10 cellular contexts compared by ENCODE assay signal in the genomic region with DNA sequence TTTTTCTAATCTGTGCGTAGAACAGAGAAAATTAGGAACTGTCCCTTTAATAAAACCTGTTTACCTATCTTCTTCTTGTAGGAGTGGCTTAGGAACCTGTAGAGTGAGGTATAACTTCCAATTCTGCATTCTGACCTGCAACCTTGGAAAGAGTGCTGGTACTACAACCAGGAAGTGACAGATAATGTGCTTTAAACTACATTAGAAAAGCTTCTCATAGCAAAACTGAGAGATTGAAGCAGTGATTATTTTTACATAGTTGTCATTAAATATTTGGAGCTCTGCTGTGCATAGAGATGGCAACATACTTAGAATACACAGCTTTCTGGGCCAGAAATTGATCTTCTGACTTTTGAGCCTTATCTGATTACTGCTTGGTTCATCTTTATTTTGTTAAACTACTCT. TPM values are rescaled to one million over a fixed set of nuclear protein-coding genes. Genes with fewer than 3 reads are reported as not detected.
A peak's percentile ranks its signal among the peaks of the same experiment; 100 is the strongest.
DNase-seq lines count a peak whose midpoint lies in the region; TF ChIP-seq lines count a peak whose summit lies in the region.
"Had no signal": no experiment of that assay in that cellular context is flagged by ENCODE, and none has a peak within 500 bp of the region (broad histone marks: within the 10 kb centered on the region; RNA-seq: fewer than 3 reads in every experiment).

No MANE protein-coding gene starts in this region.

- no peak overlapping the region for H2BK120ac ChIP-seq in mesendoderm (ENCODE audit: low read depth, low read length)

- H3K36me3 Mint-ChIP-seq in activated CD4-positive, alpha-beta memory T cell treated with anti-CD3 and anti-CD28 coated beads for 36 hours: no peaks in the 10 kb centered on the region

- no peaks in the 10 kb centered on the region for H3K79me1 ChIP-seq in mesendoderm (ENCODE audit: low read length)

- no peaks in the 10 kb centered on the region for H3K36me3 ChIP-seq in BLaER1 treated with 17β-estradiol and CSF1 and Interleukin-3, amounts not matched to agents 10 nM and 100 nM
- H3K36me3 ChIP-seq in KMS-11 (ENCODE audit: insufficient read depth): no peaks in the 10 kb centered on the region
- no peaks in the 10 kb centered on the region for H3K36me3 ChIP-seq in adipocyte (ENCODE audit: control insufficient read depth, insufficient read depth, low read length, severe bottlenecking)
- H3K36me3 ChIP-seq in mesendoderm (ENCODE audit: control insufficient read depth, insufficient read depth, low read length): no peaks in the 10 kb centered on the region

- H3K27me3 Mint-ChIP-seq in activated CD4-positive, alpha-beta memory T cell treated with anti-CD3 and anti-CD28 coated beads for 36 hours: no peaks in the 10 kb centered on the region

- H3K18ac ChIP-seq in mesendoderm (ENCODE audit: low read length): no peak overlapping the region

- H4K5ac ChIP-seq in mesendoderm (ENCODE audit: low read length): no peak overlapping the region

- no peak overlapping the region for H3K23ac ChIP-seq in mesendoderm (ENCODE audit: low read length)

- H3K4me1 ChIP-seq in BLaER1 treated with 17β-estradiol and CSF1 and Interleukin-3, amounts not matched to agents 10 nM and 100 nM: peaks cover 16 to 33% (median 29%) of the 10 kb centered on the region in 10 experiments
- H3K4me1 ChIP-seq in KMS-11 (ENCODE audit: low read depth, poor library complexity, severe bottlenecking): no peaks in the 10 kb centered on the region
- peaks cover 14% of the 10 kb centered on the region for H3K4me1 ChIP-seq in adipocyte (ENCODE audit: control insufficient read depth, insufficient read depth, low read length)
- no peaks in the 10 kb centered on the region for H3K4me1 ChIP-seq in mesendoderm (ENCODE audit: control insufficient read depth, low read depth, low read length)

- H2BK5ac ChIP-seq in mesendoderm (ENCODE audit: low read length): no peak overlapping the region

- no peak overlapping the region for H3K27ac Mint-ChIP-seq in activated CD4-positive, alpha-beta memory T cell treated with anti-CD3 and anti-CD28 coated beads for 36 hours

- H3K56ac ChIP-seq in mesendoderm (ENCODE audit: low read length): no peak overlapping the region

- peak overlapping the region in 9 of 11 experiments; percentile 1 to 84 (median 44); a peak in 12 of 22 replicates for H3K27ac ChIP-seq in BLaER1 treated with 17β-estradiol and CSF1 and Interleukin-3, amounts not matched to agents 10 nM and 100 nM
- H3K27ac ChIP-seq in KMS-11 (no peak overlapping the region), mesendoderm (ENCODE audit: low read depth, low read length) (no peak overlapping the region)

- no peak for TF ChIP-seq CTCF in KMS-11 (conservative IDR thresholded peaks at IDR 0.05; ENCODE audit: low read depth, low read length)

- no peak overlapping the region for H2BK15ac ChIP-seq in mesendoderm (replicated peaks; ENCODE audit: low read depth)

- H3K4ac ChIP-seq in mesendoderm (ENCODE audit: low read depth, low read length): no peak overlapping the region

- H2AFZ ChIP-seq in KMS-11 (ENCODE audit: low read depth): peak overlapping the region; percentile 1; the same call in 1 of the 2 replicates

- DNase-seq in adipocyte (ENCODE audit: low read depth) (no peak), mesendoderm (peak; percentile 5), SK-N-DZ (ENCODE audit: low spot score) (no peak), NCI-H2081 (lab: John Stamatoyannopoulos, UW) (no peak)
- no peak for DNase-seq in NK-92 treated with Interleukin-12 subunit alpha and Interleukin-12 subunit beta, amount 100 ng/mL, for 24 hours (lab: John Stamatoyannopoulos, UW)
- DNase-seq in activated CD4-positive, alpha-beta memory T cell treated with anti-CD3 and anti-CD28 coated beads for 36 hours: no peak
- DNase-seq: DMS 273 treated with DMSO at 0.1 percent for 48 hours, right cardiac atrium had no signal

- POLR2A ChIA-PET in activated CD4-positive, alpha-beta memory T cell treated with anti-CD3 and anti-CD28 coated beads for 36 hours (lab: Charles Lee): no interaction called here

- no CpG with 5 or more reads among the region's 1 CpG for WGBS in mesendoderm (ENCODE audit: extremely low coverage, insufficient coverage, low lambda C conversion rate)

- H3K9me3 ChIP-seq in BLaER1 treated with 17β-estradiol and CSF1 and Interleukin-3, amounts not matched to agents 10 nM and 100 nM (replicated peaks in 1 of 11): no peaks in the 10 kb centered on the region
- H3K9me3 ChIP-seq in adipocyte (ENCODE audit: control insufficient read depth, low read length): no peaks in the 10 kb centered on the region

- H3K4me3 ChIP-seq in BLaER1 treated with 17β-estradiol and CSF1 and Interleukin-3, amounts not matched to agents 10 nM and 100 nM: no peak overlapping the region
- no peak overlapping the region for H3K4me3 ChIP-seq in KMS-11 (IDR thresholded peaks at IDR 0.05; ENCODE audit: insufficient read depth, low read depth, low read length)
- peak overlapping the region; percentile 62 for H3K4me3 ChIP-seq in adipocyte (ENCODE audit: low read length)
- no peak overlapping the region for H3K4me3 ChIP-seq in mesendoderm (ENCODE audit: low read length)

- no peak overlapping the region for H3K9ac ChIP-seq in BLaER1 treated with 17β-estradiol and CSF1 and Interleukin-3, amounts not matched to agents 10 nM and 100 nM
- H3K9ac ChIP-seq in KMS-11 (no peak overlapping the region), adipocyte (ENCODE audit: low read length) (no peak overlapping the region), mesendoderm (ENCODE audit: low read length) (no peak overlapping the region)

- CTCF ChIA-PET in activated CD4-positive, alpha-beta memory T cell treated with anti-CD3 and anti-CD28 coated beads for 36 hours (lab: Charles Lee): interaction anchor here (0.7 to 1.0 kb wide), 3 partner anchors 9 to 37 kb away, joined by 3 read pairs; no protein-coding TSS in a partner anchor

- H3K79me2 ChIP-seq in KMS-11 (ENCODE audit: insufficient read depth, low read depth) (no peaks in the 10 kb centered on the region), mesendoderm (ENCODE audit: control insufficient read depth, insufficient read depth, low read length) (no peaks in the 10 kb centered on the region)

- H2AK5ac ChIP-seq in mesendoderm (ENCODE audit: low read length): no peak overlapping the region

- no peaks in the 10 kb centered on the region for H3K27me3 ChIP-seq in BLaER1 treated with 17β-estradiol and CSF1 and Interleukin-3, amounts not matched to agents 10 nM and 100 nM
- H3K27me3 ChIP-seq in KMS-11 (ENCODE audit: insufficient read depth, low read depth): no peaks in the 10 kb centered on the region
- no peaks in the 10 kb centered on the region for H3K27me3 ChIP-seq in adipocyte (replicated peaks; ENCODE audit: control insufficient read depth, insufficient read depth, low read length)
- no peaks in the 10 kb centered on the region for H3K27me3 ChIP-seq in mesendoderm (ENCODE audit: insufficient read depth, low read length, poor library complexity)

- H4K8ac ChIP-seq in mesendoderm (ENCODE audit: low read depth, low read length): no peak overlapping the region

- H4K20me1 ChIP-seq in BLaER1 treated with 17β-estradiol and CSF1 and Interleukin-3, amounts not matched to agents 10 nM and 100 nM: no peaks in the 10 kb centered on the region
- H4K20me1 ChIP-seq in KMS-11 (ENCODE audit: insufficient read depth): no peaks in the 10 kb centered on the region

- H3K9me3 Mint-ChIP-seq in activated CD4-positive, alpha-beta memory T cell treated with anti-CD3 and anti-CD28 coated beads for 36 hours: no peaks in the 10 kb centered on the region

- peaks cover 9% of the 10 kb centered on the region for H3K4me1 Mint-ChIP-seq in activated CD4-positive, alpha-beta memory T cell treated with anti-CD3 and anti-CD28 coated beads for 36 hours (ENCODE audit: low read depth)

- no peak overlapping the region for H3K4me3 Mint-ChIP-seq in activated CD4-positive, alpha-beta memory T cell treated with anti-CD3 and anti-CD28 coated beads for 36 hours

- peak overlapping the region in 10 of 11 experiments; percentile 3 to 71 (median 42); a peak in 17 of 22 replicates for H3K4me2 ChIP-seq in BLaER1 treated with 17β-estradiol and CSF1 and Interleukin-3, amounts not matched to agents 10 nM and 100 nM
- H3K4me2 ChIP-seq in KMS-11 (no peak overlapping the region), mesendoderm (ENCODE audit: low read length) (no peak overlapping the region)

- intact Hi-C loops in activated CD4-positive, alpha-beta memory T cell treated with anti-CD3 and anti-CD28 coated beads for 36 hours (cut with micrococcal nuclease): no loop called here

RNA-seq across cellular contexts. Expression of a gene that starts 50.4 kb away (rescaled TPM):
- polyA plus RNA-seq in mesendoderm (2013, experiment 1 of 2): 3.1 TPM
- 3.7 TPM for polyA plus RNA-seq in mesendoderm (2013, experiment 2 of 2)
- 0.95 and 1.4 TPM in 2 replicates for polyA plus RNA-seq in SK-N-DZ (2014; cell fraction: cytosol; rRNA removed)
- polyA plus RNA-seq in SK-N-DZ (2014; cell fraction: nucleus; rRNA removed): 4.7 and 5.4 TPM in 2 replicates
- total RNA-seq in activated CD4-positive, alpha-beta memory T cell treated with anti-CD3 and anti-CD28 coated beads for 36 hours: 1 to 10 TPM; 5.4 to 6.6 TPM

RNA-seq across cellular contexts. Expression of a gene that starts 58.8 kb away (rescaled TPM):
- polyA plus RNA-seq in mesendoderm (2013, experiment 1 of 2): 0.80 TPM
- 0.53 TPM for polyA plus RNA-seq in mesendoderm (2013, experiment 2 of 2)
- not detected in 2 replicates for polyA plus RNA-seq in SK-N-DZ (2014; cell fraction: cytosol; rRNA removed)
- not detected in 2 replicates for polyA plus RNA-seq in SK-N-DZ (2014; cell fraction: nucleus; rRNA removed)
- 1 to 10 TPM in 1 of 2 experiments, under 1 TPM in 1; 0.64 to 1.2 TPM for total RNA-seq in activated CD4-positive, alpha-beta memory T cell treated with anti-CD3 and anti-CD28 coated beads for 36 hours

Comparison
In these comparisons a context has a peak if more than half of its experiments do, and no peak if none do; other contexts are left out.
1. H3K27ac ChIP-seq: peak in BLaER1 treated with 17β-estradiol and CSF1 and Interleukin-3, amounts not matched to agents 10 nM and 100 nM (9 of 11); none in KMS-11 (single experiment) and mesendoderm (single experiment).
2. H3K4me2 ChIP-seq: peak in BLaER1 treated with 17β-estradiol and CSF1 and Interleukin-3, amounts not matched to agents 10 nM and 100 nM (10 of 11); none in KMS-11 (single experiment) and mesendoderm (single experiment).